ENCODE assay signal across 11 cellular contexts in the genomic region with DNA sequence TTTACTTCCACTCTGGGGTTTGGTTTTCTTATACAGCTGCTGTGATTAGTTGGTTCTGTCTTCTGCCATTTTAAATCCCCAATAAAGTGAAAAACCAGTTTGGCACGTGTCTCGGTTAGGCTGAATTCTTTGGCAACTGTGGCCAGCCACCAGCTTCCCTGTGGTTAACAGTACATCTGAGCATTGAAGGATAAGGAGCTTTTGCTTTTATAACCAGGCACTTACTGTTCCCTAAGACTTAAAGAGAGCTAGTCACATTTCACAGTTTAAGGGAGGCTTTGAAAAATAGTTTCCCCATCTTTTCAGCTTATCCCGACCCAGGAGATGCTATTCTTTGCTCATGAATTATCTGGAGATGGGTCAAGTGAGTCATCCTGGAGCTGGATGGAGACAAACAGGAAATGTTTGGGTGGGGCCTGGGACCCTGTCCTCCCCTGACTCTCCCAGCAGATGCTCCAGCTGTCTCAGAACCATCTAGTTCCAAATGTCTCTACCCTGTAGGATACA. TPM values are rescaled to one million over a fixed set of nuclear protein-coding genes. Genes with fewer than 3 reads are reported as not detected.
DNase-seq lines count a peak whose midpoint lies in the region; ATAC-seq and TF ChIP-seq lines count a peak whose summit lies in the region.
"Had no signal": no experiment of that assay in that cellular context is flagged by ENCODE, and none has a peak within 500 bp of the region (broad histone marks: within the 10 kb centered on the region; RNA-seq: fewer than 3 reads in every experiment).

No MANE protein-coding gene starts in this region.

- H3K4me1 ChIP-seq in subcutaneous abdominal adipose tissue (ENCODE audit: control insufficient read depth in 5 of 5, insufficient read depth in 5 of 5, low read length in 5 of 5) = peaks cover 19 to 55% (median 50%) of the 10 kb centered on the region in 5 donors

- ATAC-seq in activated CD4-positive, CD25-positive, alpha-beta regulatory T cell treated with anti-CD3 and anti-CD28 coated beads, Interleukin-2, amount 50 U/mL, for 24 hours = no peak
- no peak for ATAC-seq in activated naive CD4-positive, alpha-beta T cell treated with anti-CD3 and anti-CD28 coated beads, Interleukin-2, amount 50 U/mL, for 72 hours

- no peak for TF ChIP-seq CTCF in brain microvascular endothelial cell (IDR thresholded peaks at IDR 0.05; ENCODE audit: low read depth, low read length, missing control alignments)

- peak overlapping the region in 4 of 5 donors; percentile 2 to 35 (median 18) for H3K9ac ChIP-seq in subcutaneous abdominal adipose tissue (ENCODE audit: low read length in 5 of 5)

- peaks cover 19 to 36% of the 10 kb centered on the region in 2 donors for H3K36me3 Mint-ChIP-seq in activated naive CD4-positive, alpha-beta T cell treated with anti-CD3 and anti-CD28 coated beads, Interleukin-2, amount 50 U/mL, for 72 hours
- peaks cover 38 to 80% (median 45%) of the 10 kb centered on the region in 3 donors for H3K36me3 Mint-ChIP-seq in immature natural killer cell

- H3K27me3 ChIP-seq in brain microvascular endothelial cell (replicated peaks) (no peaks in the 10 kb centered on the region), layer of hippocampus (ENCODE audit: control insufficient read depth, insufficient read depth, low read length) (no peaks in the 10 kb centered on the region), subcutaneous abdominal adipose tissue (ENCODE audit: control insufficient read depth in 5 of 5, insufficient read depth in 4 of 5, low read length in 5 of 5) (no peaks in the 10 kb centered on the region)

- H3K9me3 ChIP-seq in subcutaneous abdominal adipose tissue (ENCODE audit: control insufficient read depth in 5 of 5, low read length in 5 of 5) = no peaks in the 10 kb centered on the region

- peaks cover 16 to 21% of the 10 kb centered on the region in 2 donors for H3K4me1 Mint-ChIP-seq in immature natural killer cell

- in situ Hi-C loops in brain microvascular endothelial cell (cut with HindIII; ENCODE audit: low pct_ligation_motif_present, low sequenced_read_pairs) = no loop called here
- in situ Hi-C loops in KBM-7 (cut with MboI; ENCODE audit: low pct_unique_long_range_greater_than_20kb, low sequenced_read_pairs) = no loop called here

- H3K27ac ChIP-seq in brain microvascular endothelial cell (peak overlapping the region; percentile 47), layer of hippocampus (ENCODE audit: low read depth, low read length) (peak overlapping the region; percentile 79), subcutaneous abdominal adipose tissue (ENCODE audit: low read depth, low read length) (peak overlapping the region; percentile 98)
- H3K27ac ChIP-seq: HL-60 had no signal

- DNase-seq in HS-5 (ENCODE audit: low read depth) (peak; percentile 50), brain microvascular endothelial cell (peak; percentile 64), immature natural killer cell (no peak), KBM-7 (no peak)
- no peak for DNase-seq in activated naive CD4-positive, alpha-beta T cell treated with anti-CD3 and anti-CD28 coated beads, Interleukin-2, amount 50 U/mL, for 72 hours (ENCODE audit: low spot score in 2 of 2)
- DNase-seq: activated naive CD8-positive, alpha-beta T cell treated with anti-CD3 and anti-CD28 coated beads, Interleukin-2, amount 10 ng/mL, durations not matched to agents 7 days and 5 days had no signal

- H3K27ac Mint-ChIP-seq in activated naive CD4-positive, alpha-beta T cell treated with anti-CD3 and anti-CD28 coated beads, Interleukin-2, amount 50 U/mL, for 72 hours = peak overlapping the region in 1 of 2 donors; percentile 64
- peak overlapping the region in 2 of 6 donors; percentile 32 to 80 for H3K27ac Mint-ChIP-seq in immature natural killer cell
- H3K27ac Mint-ChIP-seq: activated naive CD8-positive, alpha-beta T cell treated with anti-CD3 and anti-CD28 coated beads, Interleukin-2, amount 10 ng/mL, durations not matched to agents 7 days and 5 days had no signal

- H3K36me3 ChIP-seq in brain microvascular endothelial cell (replicated peaks) (peaks cover 85% of the 10 kb centered on the region), subcutaneous abdominal adipose tissue (ENCODE audit: control insufficient read depth in 5 of 5, insufficient read depth in 5 of 5, low read length in 5 of 5) (peaks cover 38 to 98% (median 81%) of the 10 kb centered on the region in 5 donors)

- no peaks in the 10 kb centered on the region for H3K9me3 Mint-ChIP-seq in activated naive CD4-positive, alpha-beta T cell treated with anti-CD3 and anti-CD28 coated beads, Interleukin-2, amount 50 U/mL, for 72 hours
- H3K9me3 Mint-ChIP-seq in immature natural killer cell = no peaks in the 10 kb centered on the region
- H3K9me3 Mint-ChIP-seq: activated naive CD8-positive, alpha-beta T cell treated with anti-CD3 and anti-CD28 coated beads, Interleukin-2, amount 10 ng/mL, durations not matched to agents 7 days and 5 days; naive B cell had no signal

- H3K27me3 Mint-ChIP-seq in immature natural killer cell (ENCODE audit: low read depth in 3 of 3) = peaks cover 0 to 15% (median 2%) of the 10 kb centered on the region in 3 donors
- H3K27me3 Mint-ChIP-seq: activated naive CD8-positive, alpha-beta T cell treated with anti-CD3 and anti-CD28 coated beads, Interleukin-2, amount 10 ng/mL, durations not matched to agents 7 days and 5 days; naive B cell had no signal

- H3K4me3 ChIP-seq in brain microvascular endothelial cell (ENCODE audit: low read depth, low read length) (no peak overlapping the region), subcutaneous abdominal adipose tissue (ENCODE audit: low read depth in 1 of 5, low read length in 5 of 5) (peak overlapping the region in 1 of 5 donors; percentile 3)

- no peak overlapping the region for H3K4me3 Mint-ChIP-seq in immature natural killer cell
- H3K4me3 Mint-ChIP-seq: activated naive CD8-positive, alpha-beta T cell treated with anti-CD3 and anti-CD28 coated beads, Interleukin-2, amount 10 ng/mL, durations not matched to agents 7 days and 5 days; naive B cell had no signal

RNA-seq across cellular contexts. Expression of a gene that starts 57.3 kb away (rescaled TPM):
- total RNA-seq in activated naive CD4-positive, alpha-beta T cell treated with anti-CD3 and anti-CD28 coated beads, Interleukin-2, amount 50 U/mL, for 72 hours = 1 to 10 TPM in 1 of 2 donors, under 1 TPM in 1; 0.30 to 2.4 TPM
- polyA plus RNA-seq in immature natural killer cell = under 1 TPM in 1 of 3 donors, not detected in 2; 0.02 TPM

Comparison
In these comparisons a context has a peak if more than half of its experiments do, and no peak if none do; other contexts are left out.
1. DNase-seq: peak in HS-5 (single experiment) and brain microvascular endothelial cell (single experiment); none in activated naive CD4-positive, alpha-beta T cell treated with anti-CD3 and anti-CD28 coated beads, Interleukin-2, amount 50 U/mL, for 72 hours (0 of 2), immature natural killer cell (0 of 3) and KBM-7 (single experiment).
2. H3K27ac ChIP-seq: peak in every context shown above with its lines; median percentile 98 in subcutaneous abdominal adipose tissue; 79 in layer of hippocampus; 47 in brain microvascular endothelial cell.